In the genomic region with DNA sequence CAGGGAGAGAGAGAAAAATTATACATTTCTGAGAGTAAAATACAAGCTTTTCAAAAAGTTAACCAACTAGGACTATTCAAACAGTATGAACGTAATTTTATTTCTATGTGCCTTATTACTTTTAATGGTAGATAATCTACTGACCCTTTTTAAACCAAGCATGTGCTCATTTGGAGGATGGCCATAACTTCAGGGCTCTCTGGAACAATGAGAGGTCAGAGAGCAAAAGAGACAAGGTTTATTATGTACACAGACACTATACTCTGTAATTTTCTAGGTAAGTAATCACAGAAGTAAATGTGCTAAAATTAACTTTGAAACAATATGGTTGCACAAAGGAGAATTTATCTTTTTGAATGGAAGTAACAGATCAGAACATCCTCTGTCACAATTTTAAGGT, we compare ENCODE assay signal across 13 cellular contexts. TPM values are rescaled to one million over a fixed set of nuclear protein-coding genes. Genes with fewer than 3 reads are reported as not detected.
DNase-seq lines count a peak whose midpoint lies in the region; ATAC-seq and TF ChIP-seq lines count a peak whose summit lies in the region.
"Had no signal": no experiment of that assay in that cellular context is flagged by ENCODE, and none has a peak within 500 bp of the region (broad histone marks: within the 10 kb centered on the region; RNA-seq: fewer than 3 reads in every experiment).

No MANE protein-coding gene starts in this region.

- H3K18ac ChIP-seq in mesenchymal stem cell (ENCODE audit: low read depth in 1 of 2, low read length in 2 of 2): no peak overlapping the region

- no peak overlapping the region for H2AK5ac ChIP-seq in mesenchymal stem cell (ENCODE audit: low read length, severe bottlenecking)

- H2BK120ac ChIP-seq in mesenchymal stem cell (ENCODE audit: low read depth, low read length): no peak overlapping the region

- H3K4me3 ChIP-seq in mesenchymal stem cell (ENCODE audit: insufficient read depth in 1 of 2, low read depth in 1 of 2, low read length in 2 of 2) (peak overlapping the region in 1 of 2 experiments; percentile 45), stomach smooth muscle (ENCODE audit: low read length in 2 of 2) (peak overlapping the region; percentile 37 to 66)
- H3K4me3 ChIP-seq: colonic mucosa, MG63, prostate gland had no signal

- CTCF ChIA-PET in activated CD4-positive, alpha-beta T cell treated with anti-CD3 and anti-CD28 coated beads for 36 hours (lab: Charles Lee): no interaction called here

- TF ChIP-seq CTCF in brain (conservative IDR thresholded peaks at IDR 0.05): no peak

- H2AFZ ChIP-seq in mesenchymal stem cell (ENCODE audit: low read depth, low read length): no peak overlapping the region

- H3K4me1 Mint-ChIP-seq in brain: peaks cover 32% of the 10 kb centered on the region
- H3K4me1 Mint-ChIP-seq in activated CD4-positive, alpha-beta T cell treated with anti-CD3 and anti-CD28 coated beads for 36 hours: no peaks in the 10 kb centered on the region

- no peak overlapping the region for H3K4me2 ChIP-seq in mesenchymal stem cell (ENCODE audit: low read length, poor library complexity, severe bottlenecking)

- H3K36me3 Mint-ChIP-seq in brain: no peaks in the 10 kb centered on the region
- no peaks in the 10 kb centered on the region for H3K36me3 Mint-ChIP-seq in activated CD4-positive, alpha-beta T cell treated with anti-CD3 and anti-CD28 coated beads for 36 hours (ENCODE audit: low read depth)

- no peak for ATAC-seq in HG03469 (IDR thresholded peaks at IDR 0.05; ENCODE audit: unreplicated experiment)
- no peak for ATAC-seq in activated CD4-positive, alpha-beta T cell treated with anti-CD3 and anti-CD28 coated beads for 36 hours

- H3K27me3 ChIP-seq in mesenchymal stem cell (ENCODE audit: control insufficient read depth in 1 of 2, insufficient read depth in 1 of 2, low read length in 2 of 2) (no peaks in the 10 kb centered on the region), stomach smooth muscle (ENCODE audit: control insufficient read depth in 1 of 2, insufficient read depth in 2 of 2, low read length in 2 of 2) (no peaks in the 10 kb centered on the region)
- H3K27me3 ChIP-seq: colonic mucosa, MG63 had no signal

- H3K79me1 ChIP-seq in mesenchymal stem cell (replicated peaks; ENCODE audit: low read length, poor library complexity, severe bottlenecking): no peaks in the 10 kb centered on the region

- H3K9me3 Mint-ChIP-seq in brain: no peaks in the 10 kb centered on the region
- no peaks in the 10 kb centered on the region for H3K9me3 Mint-ChIP-seq in activated CD4-positive, alpha-beta T cell treated with anti-CD3 and anti-CD28 coated beads for 36 hours (ENCODE audit: low read depth)

- no CpG with 5 or more reads among the region's 1 CpG for WGBS in mesenchymal stem cell

- no peaks in the 10 kb centered on the region for H3K9me3 ChIP-seq in mesenchymal stem cell (ENCODE audit: control insufficient read depth, low read length)
- no peaks in the 10 kb centered on the region for H3K9me3 ChIP-seq in stomach smooth muscle (ENCODE audit: control insufficient read depth in 2 of 2, low read length in 2 of 2)
- H3K9me3 ChIP-seq: colonic mucosa, MG63, prostate gland had no signal

- peak overlapping the region in 4 of 5 experiments; percentile 35 to 86 (median 69) for H3K4me3 Mint-ChIP-seq in brain
- no peak overlapping the region for H3K4me3 Mint-ChIP-seq in activated CD4-positive, alpha-beta T cell treated with anti-CD3 and anti-CD28 coated beads for 36 hours

- no peak overlapping the region for H2BK5ac ChIP-seq in mesenchymal stem cell (ENCODE audit: low read depth, low read length, poor library complexity, severe bottlenecking)

- H3K4ac ChIP-seq in mesenchymal stem cell (ENCODE audit: low read depth in 1 of 2, low read length in 2 of 2): no peak overlapping the region

- no peaks in the 10 kb centered on the region for H3K4me1 ChIP-seq in mesenchymal stem cell (ENCODE audit: control insufficient read depth, insufficient read depth, low read depth, low read length)
- no peaks in the 10 kb centered on the region for H3K4me1 ChIP-seq in stomach smooth muscle (ENCODE audit: control insufficient read depth, insufficient read depth, low read length)
- H3K4me1 ChIP-seq: colonic mucosa, prostate gland had no signal

- DNase-seq in NCI-H2081 treated with DMSO at 0.1 percent for 48 hours (lab: John Stamatoyannopoulos, UW) (peak; percentile 30), mesenchymal stem cell (no peak)
- no peak for DNase-seq in activated effector memory CD4-positive, alpha-beta T cell treated with Interleukin-2 at 50 U/mL for 16 hours
- no peak for DNase-seq in activated CD4-positive, alpha-beta T cell treated with anti-CD3 and anti-CD28 coated beads for 36 hours
- DNase-seq: colonic mucosa, DND-41, MG63, NCI-H2029 had no signal

- H3K27ac ChIP-seq in mesenchymal stem cell (ENCODE audit: low read length, poor library complexity, severe bottlenecking) (no peak overlapping the region), stomach smooth muscle (ENCODE audit: low read length) (no peak overlapping the region)
- H3K27ac ChIP-seq: colonic mucosa, prostate gland, VCaP had no signal

- no peak overlapping the region for H4K91ac ChIP-seq in mesenchymal stem cell (ENCODE audit: low read length)

- no peak overlapping the region for H2BK15ac ChIP-seq in mesenchymal stem cell (ENCODE audit: low read depth, poor library complexity, severe bottlenecking)

- POLR2A ChIA-PET in activated CD4-positive, alpha-beta T cell treated with anti-CD3 and anti-CD28 coated beads for 36 hours (lab: Charles Lee): no interaction called here

- H3K9ac ChIP-seq in mesenchymal stem cell (ENCODE audit: low read length) (peak overlapping the region; percentile 58), stomach smooth muscle (ENCODE audit: low read length in 2 of 2) (no peak overlapping the region)

- no peak overlapping the region for H3K14ac ChIP-seq in mesenchymal stem cell (ENCODE audit: low read length in 2 of 2)

- no peaks in the 10 kb centered on the region for H3K27me3 Mint-ChIP-seq in brain
- no peaks in the 10 kb centered on the region for H3K27me3 Mint-ChIP-seq in activated CD4-positive, alpha-beta T cell treated with anti-CD3 and anti-CD28 coated beads for 36 hours

- H3K27ac Mint-ChIP-seq in brain: peak overlapping the region in 2 of 5 experiments; percentile 13 to 63
- H3K27ac Mint-ChIP-seq in activated CD4-positive, alpha-beta T cell treated with anti-CD3 and anti-CD28 coated beads for 36 hours: no peak overlapping the region

- no peak overlapping the region for H3K23ac ChIP-seq in mesenchymal stem cell (ENCODE audit: low read length in 2 of 2)

- intact Hi-C loops in activated CD4-positive, alpha-beta T cell treated with anti-CD3 and anti-CD28 coated beads for 36 hours (cut with DNase I, micrococcal nuclease): no loop called here

- no peak overlapping the region for H4K8ac ChIP-seq in mesenchymal stem cell (ENCODE audit: low read length)

- H3K36me3 ChIP-seq in mesenchymal stem cell (ENCODE audit: control insufficient read depth in 1 of 2, insufficient read depth in 2 of 2, low read depth in 1 of 2, low read length in 2 of 2): no peaks in the 10 kb centered on the region
- no peaks in the 10 kb centered on the region for H3K36me3 ChIP-seq in stomach smooth muscle (ENCODE audit: control insufficient read depth in 2 of 2, insufficient read depth in 2 of 2, low read length in 2 of 2)
- H3K36me3 ChIP-seq: colonic mucosa, MG63, prostate gland had no signal

- H2BK12ac ChIP-seq in mesenchymal stem cell (ENCODE audit: low read length in 2 of 2): no peak overlapping the region

RNA-seq across cellular contexts. Expression of a gene that starts 1.1 kb away (rescaled TPM):
- polyA plus RNA-seq in brain (ENCODE audit: insufficient read depth, low read depth, low replicate concordance): 0.58 TPM
- 396 TPM for polyA plus RNA-seq in mesenchymal stem cell (2013, experiment 1 of 2)
- 397 TPM for polyA plus RNA-seq in mesenchymal stem cell (2013, experiment 2 of 2)
- not detected for total RNA-seq in activated CD4-positive, alpha-beta T cell treated with anti-CD3 and anti-CD28 coated beads for 36 hours
